ENCODE assay signal across 17 cellular contexts in genomic region chr20:61567204-61567603, GRCh38.
DNase-seq lines count a peak whose midpoint lies in the region; TF ChIP-seq lines count a peak whose summit lies in the region.
"Had no signal": no experiment of that assay in that cellular context is flagged by ENCODE, and none has a peak within 500 bp of the region (broad histone marks: within the 10 kb centered on the region; RNA-seq: fewer than 3 reads in every experiment).

No MANE protein-coding gene starts in this region.

- H2AK5ac ChIP-seq in H9 (ENCODE audit: insufficient read length, low read length), result no peak overlapping the region
- H2AK5ac ChIP-seq in neuronal stem cell (ENCODE audit: low read depth, low read length), result peak overlapping the region; percentile 20

- H3K23me2 ChIP-seq in H9 (ENCODE audit: insufficient read length, low read depth, low read length, poor library complexity, severe bottlenecking), result no peaks in the 10 kb centered on the region

- H4K20me1 ChIP-seq in H9 (ENCODE audit: control insufficient read depth, insufficient read depth, insufficient read length), result no peaks in the 10 kb centered on the region

- H4K8ac ChIP-seq in H9 (replicated peaks; ENCODE audit: insufficient read length, low read depth, low read length) (no peak overlapping the region), neuronal stem cell (ENCODE audit: low read depth, low read length) (no peak overlapping the region)

- no CpG with 5 or more reads among the region's 4 CpGs for WGBS in H9 (ENCODE audit: extremely low coverage, insufficient read length, low lambda C conversion rate)
- no CpG with 5 or more reads among the region's 4 CpGs for WGBS in neuronal stem cell (ENCODE audit: extremely low coverage in 2 of 2, insufficient read length in 2 of 2, insufficient replicate concordance in 1 of 2), 2 donors

- H3K9me3 ChIP-seq in H9 (ENCODE audit: control insufficient read depth, low read depth, low read length) (no peaks in the 10 kb centered on the region), NT2/D1 (ENCODE audit: insufficient read depth, low read length) (no peaks in the 10 kb centered on the region), iPS-18c (ENCODE audit: control insufficient read depth, insufficient read depth, low read length) (no peaks in the 10 kb centered on the region), neuronal stem cell (replicated peaks in 1 of 2; ENCODE audit: control insufficient read depth in 2 of 2, insufficient read depth in 1 of 2, low read depth in 1 of 2, low read length in 2 of 2) (peaks cover 0 to 4% of the 10 kb centered on the region in 2 donors), vagina (no peaks in the 10 kb centered on the region)
- H3K9me3 ChIP-seq: A549 had no signal

- H3K36me3 Mint-ChIP-seq in H9 (ENCODE audit: insufficient read depth in 1 of 3, low read depth in 3 of 3), result peaks cover 0 to 6% (median 2%) of the 10 kb centered on the region in 3 experiments; a peak in 2 of 7 replicates

- H3K9me3 Mint-ChIP-seq in H9, result peaks cover 3 to 5% of the 10 kb centered on the region in 2 experiments; a peak in 3 of 5 replicates
- H3K9me3 Mint-ChIP-seq: CD4-positive, alpha-beta T cell had no signal

- no peak overlapping the region for H3K56ac ChIP-seq in H9 (ENCODE audit: insufficient read length, low read depth, low read length)

- no peaks in the 10 kb centered on the region for H3K79me2 ChIP-seq in H9 (ENCODE audit: insufficient read depth, low read length)

- H3K27me3 ChIP-seq in H9 (ENCODE audit: insufficient read depth, low read length), result peaks cover 3% of the 10 kb centered on the region; the same call in 1 of the 2 replicates
- peaks cover 13% of the 10 kb centered on the region for H3K27me3 ChIP-seq in NT2/D1 (ENCODE audit: insufficient read depth, insufficient read length)
- no peaks in the 10 kb centered on the region for H3K27me3 ChIP-seq in neuronal stem cell (ENCODE audit: control insufficient read depth in 3 of 3, insufficient read depth in 3 of 3, low read depth in 1 of 3, low read length in 3 of 3)
- H3K27me3 ChIP-seq in vagina, result no peaks in the 10 kb centered on the region

- H3K18ac ChIP-seq in H9 (ENCODE audit: insufficient read length, low read depth, low read length) (no peak overlapping the region), neuronal stem cell (ENCODE audit: low read length) (no peak overlapping the region)

- H2BK12ac ChIP-seq in H9 (ENCODE audit: insufficient read length, low read depth, low read length) (no peak overlapping the region), neuronal stem cell (ENCODE audit: low read length) (no peak overlapping the region)

- TF ChIP-seq POLR2A in vagina (IDR thresholded peaks at IDR 0.05), result no peak

- peaks cover 45 to 49% of the 10 kb centered on the region in 2 experiments for H3K4me1 Mint-ChIP-seq in H9

- H3K9ac ChIP-seq in H9 (ENCODE audit: extremely low read depth, insufficient read length, low read length) (no peak overlapping the region), NT2/D1 (ENCODE audit: insufficient read length, low read depth) (peak overlapping the region; percentile 46), neuronal stem cell (ENCODE audit: low read depth, low read length, poor library complexity) (no peak overlapping the region)

- H4K5ac ChIP-seq in H9 (ENCODE audit: insufficient read length, low read depth, low read length), result no peak overlapping the region

- no peak overlapping the region for H2BK20ac ChIP-seq in H9 (ENCODE audit: low read depth, low read length, poor library complexity, severe bottlenecking)

- H3K36me3 ChIP-seq in NT2/D1 (ENCODE audit: insufficient read depth, insufficient read length, low read length), result no peaks in the 10 kb centered on the region
- H3K36me3 ChIP-seq in neuronal stem cell (replicated peaks in 1 of 2; ENCODE audit: control insufficient read depth in 2 of 2, insufficient read depth in 2 of 2, low read length in 2 of 2), result no peaks in the 10 kb centered on the region
- H3K36me3 ChIP-seq in vagina, result no peaks in the 10 kb centered on the region

- H3T11ph ChIP-seq in H9 (ENCODE audit: low read length), result no peak overlapping the region

- H3K79me1 ChIP-seq in H9 (ENCODE audit: insufficient read depth, low read depth, low read length, poor library complexity, severe bottlenecking) (no peaks in the 10 kb centered on the region), neuronal stem cell (ENCODE audit: low read depth, low read length) (no peaks in the 10 kb centered on the region)

- H3K27me3 Mint-ChIP-seq in H9 (ENCODE audit: low read depth), result peaks cover 33% of the 10 kb centered on the region
- H3K27me3 Mint-ChIP-seq: CD4-positive, alpha-beta T cell had no signal

- H2BK15ac ChIP-seq in H9 (ENCODE audit: low read depth, low read length), result no peak overlapping the region
- H2BK15ac ChIP-seq in neuronal stem cell (ENCODE audit: low read length), result peak overlapping the region; percentile 33

- DNase-seq in H9, result no peak
- no peak for DNase-seq in NT2/D1 (ENCODE audit: low read depth, low spot score)
- DNase-seq in neuronal stem cell (ENCODE audit: low spot score), result no peak
- DNase-seq in NK-92 (lab: John Stamatoyannopoulos, UW; ENCODE audit: unreplicated experiment), result no peak
- no peak for DNase-seq in activated CD4-positive, alpha-beta T cell treated with anti-CD3 and anti-CD28 coated beads, Interleukin-2, amount 50 U/mL, for 1 hour
- no peak for DNase-seq in vagina (ENCODE audit: extremely low spot score in 2 of 2)
- no peak for DNase-seq in NCI-H2196 treated with DMSO at 0.1 percent for 48 hours (lab: John Stamatoyannopoulos, UW; ENCODE audit: unreplicated experiment)
- DNase-seq: AML-193; Caco-2; CD4-positive, alpha-beta T cell; DMS79; GDM1; IMR-90 had no signal

- H3K4me3 Mint-ChIP-seq in H9, result no peak overlapping the region; a peak in 1 of 5 replicates
- H3K4me3 Mint-ChIP-seq: CD4-positive, alpha-beta T cell had no signal

- no peak overlapping the region for H2BK5ac ChIP-seq in H9 (ENCODE audit: insufficient read length, low read length)
- H2BK5ac ChIP-seq in neuronal stem cell (ENCODE audit: low read length), result no peak overlapping the region

- H3K23ac ChIP-seq in H9 (ENCODE audit: insufficient read length, low read depth, low read length) (no peak overlapping the region), neuronal stem cell (ENCODE audit: low read depth, low read length, poor library complexity) (no peak overlapping the region)

- H3K27ac Mint-ChIP-seq in H9, result peak overlapping the region in 2 of 3 experiments; percentile 72 to 73; a peak in 3 of 7 replicates
- H3K27ac Mint-ChIP-seq: CD4-positive, alpha-beta T cell had no signal

- H3K14ac ChIP-seq in H9 (ENCODE audit: insufficient read depth, low read length) (no peak overlapping the region), neuronal stem cell (ENCODE audit: low read length) (no peak overlapping the region)

- intact Hi-C loops in vagina (cut with DNase I), result no loop called here

- H3K4me2 ChIP-seq in H9 (ENCODE audit: insufficient read depth, insufficient read length, low read length) (no peak overlapping the region), neuronal stem cell (ENCODE audit: insufficient read depth, low read length, poor library complexity, severe bottlenecking) (no peak overlapping the region)
- H3K4me2 ChIP-seq: A549 had no signal

- H2BK120ac ChIP-seq in H9 (ENCODE audit: low read depth, low read length, poor library complexity, severe bottlenecking) (no peak overlapping the region), neuronal stem cell (ENCODE audit: low read depth, low read length) (no peak overlapping the region)

- H4K91ac ChIP-seq in H9 (ENCODE audit: insufficient read length, low read depth, low read length), result no peak overlapping the region
- H4K91ac ChIP-seq in neuronal stem cell (ENCODE audit: low read depth, low read length, poor library complexity), result no peak overlapping the region

- H3K4me1 ChIP-seq in H9 (ENCODE audit: insufficient read depth, low read length) (peaks cover 6% of the 10 kb centered on the region; the same call in 1 of the 2 replicates), NT2/D1 (ENCODE audit: insufficient read depth, insufficient read length) (peaks cover 16% of the 10 kb centered on the region), neuronal stem cell (ENCODE audit: control insufficient read depth in 2 of 2, insufficient read depth in 1 of 2, low read depth in 1 of 2, low read length in 2 of 2) (peaks cover 32 to 33% of the 10 kb centered on the region in 2 donors), vagina (no peaks in the 10 kb centered on the region)
- H3K4me1 ChIP-seq: A549, Caco-2 had no signal

- TF ChIP-seq CTCF in H9 (conservative IDR thresholded peaks at IDR 0.05) (no peak), vagina (IDR thresholded peaks at IDR 0.05) (no peak)

- H3K4me3 ChIP-seq in NT2/D1 (ENCODE audit: insufficient read length, low read depth) (no peak overlapping the region), iPS-18c (ENCODE audit: insufficient read depth, low read depth, low read length) (peak overlapping the region; percentile 20; the same call in 1 of the 2 replicates), neuronal stem cell (ENCODE audit: low read length in 2 of 2) (no peak overlapping the region), vagina (no peak overlapping the region)
- H3K4me3 ChIP-seq: A549, K562 had no signal

- no peak overlapping the region for H3K27ac ChIP-seq in H9 (ENCODE audit: insufficient read length, low read depth, low read length)
- H3K27ac ChIP-seq in neuronal stem cell (replicated peaks; ENCODE audit: low read length), result no peak overlapping the region
- no peak overlapping the region for H3K27ac ChIP-seq in vagina
- H3K27ac ChIP-seq: A549, C4-2B had no signal

- H3K4ac ChIP-seq in H9 (ENCODE audit: low read depth, low read length), result no peak overlapping the region
- no peak overlapping the region for H3K4ac ChIP-seq in neuronal stem cell (ENCODE audit: low read length)

- H2AFZ ChIP-seq in H9 (ENCODE audit: low read length), result no peak overlapping the region
- no peak overlapping the region for H2AFZ ChIP-seq in neuronal stem cell (ENCODE audit: low read length)
